ENCODE assay signal across 22 cellular contexts in the genomic region with DNA sequence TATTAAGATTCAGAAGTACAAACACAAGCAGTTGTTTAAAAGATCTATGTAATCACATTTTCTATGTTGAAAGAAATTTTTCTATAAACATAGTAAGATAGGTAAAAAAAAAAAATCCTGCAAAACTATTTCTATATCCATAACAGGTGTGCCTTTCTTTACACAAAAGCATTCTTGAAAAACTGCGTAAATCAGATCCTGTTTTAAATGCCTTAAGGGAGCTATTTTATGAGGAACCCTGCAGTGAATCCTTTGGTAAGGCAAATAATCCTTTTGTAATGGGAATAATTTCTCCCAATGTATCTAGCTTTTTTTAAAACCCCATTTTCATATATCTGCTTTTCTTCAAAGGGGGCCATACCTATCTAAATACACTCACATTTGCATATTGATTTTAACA.
DNase-seq lines count a peak whose midpoint lies in the region; ATAC-seq, FAIRE-seq and TF ChIP-seq lines count a peak whose summit lies in the region.
"Had no signal": no experiment of that assay in that cellular context is flagged by ENCODE, and none has a peak within 500 bp of the region (broad histone marks: within the 10 kb centered on the region; RNA-seq: fewer than 3 reads in every experiment).

No MANE protein-coding gene starts in this region.

- 0 out of 2 replicates have a peak, but pooled peaks cover 1% of the 10 kb centered on the region for H3K23me2 ChIP-seq in H1 (ENCODE audit: low read depth, low read length)

- no peak overlapping the region for H2BK5ac ChIP-seq in H1 (ENCODE audit: low read depth, low read length)

- no peak for TF ChIP-seq POLR2A in H1 (IDR thresholded peaks at IDR 0.05; ENCODE audit: control extremely low read depth in 1 of 2, low read depth in 2 of 2, low read length in 2 of 2)

- FAIRE-seq in H1 (lab: Jason Lieb, UNC), result no peak
- FAIRE-seq: GM19239 had no signal

- peak overlapping the region; percentile 44 for H4K5ac ChIP-seq in H1 (ENCODE audit: insufficient read length, low read depth, low read length)

- no peak overlapping the region for H2BK20ac ChIP-seq in H1 (ENCODE audit: low read length)

- intact Hi-C loops in A673 (cut with micrococcal nuclease; ENCODE audit: unreplicated experiment) (no loop called here), left lung (cut with DNase I) (no loop called here)

- H2AFZ ChIP-seq in H1 (ENCODE audit: low read length), result no peak overlapping the region

- no peak overlapping the region for H3K27ac ChIP-seq in A673 (ENCODE audit: low read depth, low read length, poor library complexity, severe bottlenecking)
- H3K27ac ChIP-seq in H1 (ENCODE audit: low read depth, low read length), result no peak overlapping the region
- no peak overlapping the region for H3K27ac ChIP-seq in left lung
- no peak overlapping the region for H3K27ac ChIP-seq in right atrium auricular region
- H3K27ac ChIP-seq: KMS-11, Peyer's patch had no signal

- 7% methylated on average over 1 of the region's 1 CpG; no CpG with 5 or more reads in 1 of the 2 experiments for WGBS in H1 (ENCODE audit: extremely low coverage in 1 of 2, insufficient coverage in 1 of 2, insufficient read length in 1 of 2, insufficient replicate concordance in 2 of 2, low coverage in 1 of 2, low lambda C conversion rate in 2 of 2, missing lambda C conversion rate in 1 of 2), 2 experiments

- H2BK120ac ChIP-seq in H1 (replicated peaks; ENCODE audit: low read depth, low read length), result no peak overlapping the region

- no peak overlapping the region for H3K23ac ChIP-seq in H1 (ENCODE audit: insufficient read length)

- TF ChIP-seq CTCF in A673 (conservative IDR thresholded peaks at IDR 0.05; ENCODE audit: low read depth, low read length) (no peak), H1 (IDR thresholded peaks at IDR 0.05; ENCODE audit: control extremely low read depth in 1 of 3, insufficient read depth in 1 of 3, low read depth in 1 of 3, low read length in 3 of 3) (no peak), left lung (IDR thresholded peaks at IDR 0.05) (no peak), right atrium auricular region (IDR thresholded peaks at IDR 0.05) (no peak)

- H3K9me3 ChIP-seq in A673 (ENCODE audit: low read depth, low read length, poor library complexity, severe bottlenecking) (no peaks in the 10 kb centered on the region), H1 (ENCODE audit: insufficient read depth in 2 of 2, low read depth in 1 of 2, low read length in 1 of 2) (no peaks in the 10 kb centered on the region), left lung (no peaks in the 10 kb centered on the region), right atrium auricular region (no peaks in the 10 kb centered on the region)
- H3K9me3 ChIP-seq: BE2C, Peyer's patch had no signal

- H4K91ac ChIP-seq in H1 (replicated peaks; ENCODE audit: insufficient read length, low read length), result no peak overlapping the region

- no peak overlapping the region; the same call in 1 of the 2 replicates for H3K18ac ChIP-seq in H1 (ENCODE audit: extremely low read depth, low read length)

- H3K4me3 ChIP-seq in A673 (ENCODE audit: low read depth, low read length, poor library complexity, severe bottlenecking) (no peak overlapping the region), H1 (ENCODE audit: extremely low read depth in 1 of 4, insufficient read depth in 2 of 4, low read depth in 3 of 4, low read length in 4 of 4) (peak overlapping the region in 1 of 4 experiments; percentile 32; a peak in 1 of 8 replicates), left lung (no peak overlapping the region), right atrium auricular region (no peak overlapping the region)
- H3K4me3 ChIP-seq: Peyer's patch had no signal

- no peaks in the 10 kb centered on the region for H3K27me3 ChIP-seq in A673 (replicated peaks; ENCODE audit: insufficient read depth, low read depth, low read length, poor library complexity)
- no peaks in the 10 kb centered on the region for H3K27me3 ChIP-seq in H1 (replicated peaks in 1 of 4; ENCODE audit: control insufficient read depth in 3 of 4, extremely low read depth in 1 of 4, insufficient read depth in 3 of 4, low read length in 3 of 4)
- H3K27me3 ChIP-seq in left lung, result no peaks in the 10 kb centered on the region
- H3K27me3 ChIP-seq in right atrium auricular region, result no peaks in the 10 kb centered on the region
- H3K27me3 ChIP-seq: BE2C, Peyer's patch had no signal

- CTCF ChIA-PET in A673 (lab: Charles Lee) (no interaction called here), H1 (lab: Charles Lee; ENCODE audit: partially characterized antibody) (interaction anchor here (1.1 kb wide), 1 partner anchor 59 kb away, joined by 3 read pairs; no protein-coding TSS in a partner anchor)

- H3K36me3 ChIP-seq in A673 (ENCODE audit: insufficient read depth, low read length, poor library complexity, severe bottlenecking) (no peaks in the 10 kb centered on the region), H1 (ENCODE audit: control insufficient read depth in 2 of 4, insufficient read depth in 4 of 4, low read length in 3 of 4) (peaks cover 3 to 22% (median 5%) of the 10 kb centered on the region in 4 experiments; a peak in 7 of 8 replicates), left lung (peaks cover 0 to 79% of the 10 kb centered on the region in 2 donors), right atrium auricular region (peaks cover 12% of the 10 kb centered on the region)

- H3K4me2 ChIP-seq in H1 (ENCODE audit: insufficient read depth in 1 of 2, low read depth in 2 of 2, low read length in 2 of 2), result peak overlapping the region in 1 of 2 experiments; percentile 45
- H3K4me2 ChIP-seq: KMS-11 had no signal

- POLR2A ChIA-PET in A673 (lab: Charles Lee; ENCODE audit: low non-redundant PET), result no interaction called here
- POLR2A ChIA-PET in H1 (lab: Charles Lee; ENCODE audit: partially characterized antibody), result interaction anchor here (1.0 to 2.5 kb wide), 5 partner anchors 8 to 39 kb away, joined by 3 to 7 read pairs (median 4); no protein-coding TSS in a partner anchor

- H3K79me1 ChIP-seq in H1 (ENCODE audit: low read depth, low read length), result 0 out of 2 replicates have a peak, but pooled peaks cover 2% of the 10 kb centered on the region

- no peak overlapping the region for H4K8ac ChIP-seq in H1 (ENCODE audit: extremely low read depth, insufficient read depth, low read length)

- H4K20me1 ChIP-seq in H1 (replicated peaks in 1 of 2; ENCODE audit: control insufficient read depth in 1 of 2, insufficient read depth in 2 of 2, low read length in 2 of 2), result no peaks in the 10 kb centered on the region

- no peak for ATAC-seq in left lung
- ATAC-seq: Right ventricle myocardium inferior had no signal

- no peaks in the 10 kb centered on the region for H3K79me2 ChIP-seq in H1 (ENCODE audit: control insufficient read depth in 1 of 2, insufficient read depth in 2 of 2, low read length in 2 of 2)

- no peak overlapping the region for H3K14ac ChIP-seq in H1 (ENCODE audit: insufficient read length)

- no peak overlapping the region for H2BK12ac ChIP-seq in H1 (ENCODE audit: low read depth, low read length)

- H2AK5ac ChIP-seq in H1 (ENCODE audit: low read depth, low read length), result no peak overlapping the region

- no peak for TF ChIP-seq RAD21 in H1 (IDR thresholded peaks at IDR 0.05 in 1 of 2, conservative IDR thresholded peaks at IDR 0.05 in 1 of 2; ENCODE audit: low read depth in 2 of 2, low read length in 2 of 2)

- no peak overlapping the region for H3K9ac ChIP-seq in H1 (replicated peaks in 1 of 4; ENCODE audit: extremely low read depth in 1 of 4, low read depth in 3 of 4, low read length in 3 of 4)
- H3K9ac ChIP-seq: KMS-11 had no signal

- H3K4me1 ChIP-seq in A673 (ENCODE audit: insufficient read depth, low read length, poor library complexity, severe bottlenecking) (no peaks in the 10 kb centered on the region), H1 (replicated peaks in 1 of 4; ENCODE audit: control insufficient read depth in 3 of 4, insufficient read depth in 4 of 4, low read length in 3 of 4) (peaks cover 13 to 26% (median 23%) of the 10 kb centered on the region in 4 experiments), left lung (no peaks in the 10 kb centered on the region), right atrium auricular region (no peaks in the 10 kb centered on the region)
- H3K4me1 ChIP-seq: Peyer's patch had no signal

- no TSS peak for BruUV-seq in A673 (replicated peaks; lab: Mats Ljungman, UMichigan)

- TF ChIP-seq EP300 in H1 (IDR thresholded peaks at IDR 0.05; ENCODE audit: borderline replicate concordance in 1 of 2, low read depth in 2 of 2, low read length in 2 of 2), result no peak

- H3K56ac ChIP-seq in H1 (replicated peaks; ENCODE audit: insufficient read length, low read depth, low read length), result no peak overlapping the region

- no peak overlapping the region for H2BK15ac ChIP-seq in H1 (ENCODE audit: low read length)

- DNase-seq in NCI-H2081 (lab: John Stamatoyannopoulos, UW) (peak; percentile 17 to 62), NCI-H2081 treated with DMSO at 0.1 percent for 48 hours (lab: John Stamatoyannopoulos, UW) (no peak), A673 (ENCODE audit: low spot score) (peak; percentile 10), NCI-H146 (lab: John Stamatoyannopoulos, UW) (peak; percentile 93), H1 (ENCODE audit: low read depth in 1 of 2, low spot score in 2 of 2) (no peak), left lung (no peak), GF-D8 (lab: John Stamatoyannopoulos, UW) (no peak), right atrium auricular region (ENCODE audit: low spot score) (no peak)
- DNase-seq: BE2C; CD4-positive, CD25-positive, alpha-beta regulatory T cell; COR-L47; GDM1; HFFc6; NCI-H1092; NCI-H1694 treated with DMSO at 0.1 percent for 48 hours; NCI-H345; NCI-H524 treated with DMSO at 0.1 percent for 48 hours; NK-92 treated with Interleukin-12 subunit alpha and Interleukin-12 subunit beta, amount 100 ng/mL, for 24 hours; Peyer's patch had no signal

- no peak overlapping the region for H3K4ac ChIP-seq in H1 (replicated peaks; ENCODE audit: insufficient read length, low read depth, low read length)

TF ChIP-seq in H1, 55 proteins besides CTCF, POLR2A, EP300 and RAD21 (continues in another document):
- TF ChIP-seq, protein P1, sequence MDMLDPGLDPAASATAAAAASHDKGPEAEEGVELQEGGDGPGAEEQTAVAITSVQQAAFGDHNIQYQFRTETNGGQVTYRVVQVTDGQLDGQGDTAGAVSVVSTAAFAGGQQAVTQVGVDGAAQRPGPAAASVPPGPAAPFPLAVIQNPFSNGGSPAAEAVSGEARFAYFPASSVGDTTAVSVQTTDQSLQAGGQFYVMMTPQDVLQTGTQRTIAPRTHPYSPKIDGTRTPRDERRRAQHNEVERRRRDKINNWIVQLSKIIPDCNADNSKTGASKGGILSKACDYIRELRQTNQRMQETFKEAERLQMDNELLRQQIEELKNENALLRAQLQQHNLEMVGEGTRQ (IDR thresholded peaks at IDR 0.05; ENCODE audit: low read length), result no peak

Comparison
In these comparisons a context has a peak if more than half of its experiments do, and no peak if none do; other contexts are left out.
1. DNase-seq: peak in NCI-H2081 (2 of 2), A673 (single experiment) and NCI-H146 (single experiment); none in NCI-H2081 treated with DMSO at 0.1 percent for 48 hours (single experiment), H1 (0 of 2), left lung (0 of 2), GF-D8 (single experiment) and right atrium auricular region (single experiment).